1 cellular context compared by ENCODE assay signal in genomic region chr11:71504526-71504925, GRCh38.
TF ChIP-seq lines count a peak whose summit lies in the region.

No MANE protein-coding gene starts in this region.

TF ChIP-seq in IMR-90, 13 proteins besides CTCF, POLR2A, EP300 and RAD21:
- TF ChIP-seq CHD1 (IDR thresholded peaks at IDR 0.05; ENCODE audit: low read depth, low read length) (no peak), MAFK (IDR thresholded peaks at IDR 0.05; ENCODE audit: low read depth, low read length) (no peak), FOS (IDR thresholded peaks at IDR 0.05; ENCODE audit: low read depth, low read length) (no peak), MXI1 (IDR thresholded peaks at IDR 0.05; ENCODE audit: borderline replicate concordance, low read depth, low read length) (no peak), BHLHE40 (IDR thresholded peaks at IDR 0.05; ENCODE audit: low read depth, low read length) (no peak), ELK1 (IDR thresholded peaks at IDR 0.05; ENCODE audit: borderline replicate concordance, low read depth, low read length) (no peak), NFE2L2 (IDR thresholded peaks at IDR 0.05; ENCODE audit: low read depth, low read length) (no peak)
